ENCODE assay signal across 19 cellular contexts in the genomic region with DNA sequence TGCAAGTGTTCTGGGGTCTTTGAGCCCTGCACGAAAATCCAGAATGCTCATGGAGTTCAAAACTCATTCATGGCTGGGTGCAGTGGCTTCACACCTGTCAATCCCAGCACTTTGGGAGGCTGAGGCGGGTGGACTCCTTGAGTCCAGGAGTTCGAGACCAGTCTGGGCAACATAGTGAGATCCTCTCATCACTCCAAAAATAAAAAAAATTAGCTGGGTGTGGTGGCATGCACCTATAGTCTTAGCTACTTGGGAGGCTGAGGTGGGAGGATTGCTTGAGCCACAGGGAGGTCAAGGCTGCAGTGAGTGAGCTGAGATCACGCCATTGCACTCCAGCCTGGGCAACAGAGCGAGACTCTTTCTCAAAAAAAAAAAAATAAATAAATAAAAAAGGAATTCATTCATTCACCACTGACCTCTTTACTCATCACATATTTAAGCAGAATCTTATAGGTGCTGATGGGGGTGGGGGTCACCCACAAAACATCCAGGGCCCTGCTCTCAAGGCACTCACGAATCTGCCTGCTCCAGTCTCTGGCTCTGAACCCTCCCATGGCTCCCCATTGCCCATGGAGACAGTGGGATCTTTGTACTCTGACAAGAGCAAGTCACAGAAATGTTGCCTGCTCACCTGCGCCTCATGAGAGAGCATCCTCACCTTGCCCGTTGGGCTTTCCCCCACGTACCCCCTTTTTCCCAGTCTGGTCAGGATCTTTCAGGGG.
DNase-seq lines count a peak whose midpoint lies in the region; ATAC-seq and TF ChIP-seq lines count a peak whose summit lies in the region.
"Had no signal": no experiment of that assay in that cellular context is flagged by ENCODE, and none has a peak within 500 bp of the region (broad histone marks: within the 10 kb centered on the region; RNA-seq: fewer than 3 reads in every experiment).

No MANE protein-coding gene starts in this region.

- peaks cover 0 to 56% (median 37%) of the 10 kb centered on the region in 4 donors for H3K4me1 ChIP-seq in tibial artery

- peak overlapping the region; percentile 54 for H3K27ac Mint-ChIP-seq in neural crest cell (ENCODE audit: unreplicated experiment)
- H3K27ac Mint-ChIP-seq in stimulated activated naive CD8-positive, alpha-beta T cell treated with anti-CD3 and anti-CD28 coated beads, Interleukin-15, amount 100 ng/mL, for 72 hours, result no peak overlapping the region
- H3K27ac Mint-ChIP-seq: activated CD4-positive, alpha-beta T cell treated with anti-CD3 and anti-CD28 coated beads, Interleukin-2, amount 10 ng/mL, durations not matched to agents 7 days and 5 days had no signal

- no peaks in the 10 kb centered on the region for H3K9me3 ChIP-seq in tibial artery

- no peak overlapping the region for H3K4me3 Mint-ChIP-seq in neural crest cell
- no peak overlapping the region for H3K4me3 Mint-ChIP-seq in stimulated activated naive CD8-positive, alpha-beta T cell treated with anti-CD3 and anti-CD28 coated beads, Interleukin-15, amount 100 ng/mL, for 72 hours
- H3K4me3 Mint-ChIP-seq: activated CD4-positive, alpha-beta T cell treated with anti-CD3 and anti-CD28 coated beads, Interleukin-2, amount 10 ng/mL, durations not matched to agents 7 days and 5 days; T-helper 17 cell had no signal

- no peaks in the 10 kb centered on the region for H3K27me3 ChIP-seq in tibial artery

- TF ChIP-seq CTCF in coronary artery (IDR thresholded peaks at IDR 0.05) (no peak), neural crest cell (conservative IDR thresholded peaks at IDR 0.05) (no peak), tibial artery (IDR thresholded peaks at IDR 0.05) (no peak), GM10266 (IDR thresholded peaks at IDR 0.05; ENCODE audit: control insufficient read depth, insufficient read depth, low read depth, missing control alignments) (no peak)

- no peaks in the 10 kb centered on the region for H3K36me3 Mint-ChIP-seq in neural crest cell (ENCODE audit: low read depth)

- peaks cover 3% of the 10 kb centered on the region for H3K9me3 Mint-ChIP-seq in neural crest cell
- H3K9me3 Mint-ChIP-seq in stimulated activated naive CD8-positive, alpha-beta T cell treated with anti-CD3 and anti-CD28 coated beads, Interleukin-15, amount 100 ng/mL, for 72 hours, result no peaks in the 10 kb centered on the region
- H3K9me3 Mint-ChIP-seq: activated CD4-positive, alpha-beta T cell treated with anti-CD3 and anti-CD28 coated beads, Interleukin-2, amount 10 ng/mL, durations not matched to agents 7 days and 5 days had no signal

- no peaks in the 10 kb centered on the region for H3K36me3 ChIP-seq in tibial artery

- intact Hi-C loops in tibial artery (cut with DNase I; ENCODE audit: low total_unique reads), result loop anchor here (10.0 kb wide), 3 partner anchors 50 to 230 kb away; no protein-coding TSS in a partner anchor

- H3K27ac ChIP-seq in coronary artery (peak overlapping the region; percentile 90 to 91), tibial artery (peak overlapping the region; percentile 82 to 86)
- H3K27ac ChIP-seq: 22Rv1, foreskin keratinocyte, VCaP had no signal

- H3K27me3 Mint-ChIP-seq in neural crest cell (ENCODE audit: low read depth), result peaks cover 8% of the 10 kb centered on the region
- H3K27me3 Mint-ChIP-seq in stimulated activated naive CD8-positive, alpha-beta T cell treated with anti-CD3 and anti-CD28 coated beads, Interleukin-15, amount 100 ng/mL, for 72 hours, result peaks cover 9% of the 10 kb centered on the region

- H3K4me3 ChIP-seq in coronary artery (peak overlapping the region; percentile 55), tibial artery (no peak overlapping the region)

- peaks cover 62% of the 10 kb centered on the region for H3K4me1 Mint-ChIP-seq in neural crest cell
- peaks cover 18% of the 10 kb centered on the region for H3K4me1 Mint-ChIP-seq in stimulated activated naive CD8-positive, alpha-beta T cell treated with anti-CD3 and anti-CD28 coated beads, Interleukin-15, amount 100 ng/mL, for 72 hours

- DNase-seq in activated effector memory CD4-positive, alpha-beta T cell treated with anti-CD3 and anti-CD28 coated beads, Interleukin-2, amount 50 U/mL, for 16 hours, result peak; percentile 33
- DNase-seq in activated effector memory CD4-positive, alpha-beta T cell treated with Interleukin-2 at 50 U/mL for 16 hours, result no peak
- no peak for DNase-seq in coronary artery (ENCODE audit: low spot score)
- no peak for DNase-seq in neural crest cell (ENCODE audit: low read depth, low spot score)
- peak in 1 of 2 donors; percentile 10 for DNase-seq in tibial artery
- no peak for DNase-seq in GM10266 (ENCODE audit: extremely low spot score)
- DNase-seq in stimulated activated naive CD8-positive, alpha-beta T cell treated with anti-CD3 and anti-CD28 coated beads, Interleukin-15, amount 100 ng/mL, for 72 hours, result no peak
- DNase-seq in NOMO-1 treated with DMSO at 0.1 percent for 48 hours (lab: John Stamatoyannopoulos, UW; ENCODE audit: unreplicated experiment), result no peak
- DNase-seq: activated CD4-positive, alpha-beta T cell treated with anti-CD3 and anti-CD28 coated beads, Interleukin-2, amount 10 ng/mL, durations not matched to agents 7 days and 5 days; central memory CD4-positive, alpha-beta T cell; foreskin keratinocyte; GF-D8; HCEC 1CT; NCI-H146; NCI-H510A; NK-92 treated with Interleukin-12 subunit alpha and Interleukin-12 subunit beta, amount 100 ng/mL, for 24 hours; T-helper 17 cell had no signal

- ATAC-seq in stimulated activated naive CD8-positive, alpha-beta T cell treated with anti-CD3 and anti-CD28 coated beads, Interleukin-15, amount 100 ng/mL, for 72 hours, result no peak
- ATAC-seq: foreskin keratinocyte, T-helper 17 cell had no signal
